Comparison of ENCODE assay signal across 31 cellular contexts in genomic region chr3:34065901-34066300, GRCh38.
"Had no signal": no experiment of that assay in that cellular context is flagged by ENCODE, and none has a peak within 500 bp of the region (broad histone marks: within the 10 kb centered on the region; RNA-seq: fewer than 3 reads in every experiment).

No MANE protein-coding gene starts in this region.

- H3K4me3 ChIP-seq: ascending aorta, cardiac muscle cell, SK-N-MC had no signal

- H3K27me3 ChIP-seq: ascending aorta, cardiac muscle cell had no signal

- H3K4me3 Mint-ChIP-seq: activated CD4-positive, alpha-beta T cell treated with anti-CD3 and anti-CD28 coated beads for 36 hours; activated CD4-positive, alpha-beta T cell treated with anti-CD3 and anti-CD28 coated beads, Interleukin-2, amount 10 ng/mL, durations not matched to agents 7 days and 5 days; activated CD8-positive, alpha-beta T cell treated with anti-CD3 and anti-CD28 coated beads, Interleukin-2, amount 10 ng/mL, durations not matched to agents 7 days and 5 days; activated naive CD4-positive, alpha-beta T cell treated with anti-CD3 and anti-CD28 coated beads, Interleukin-2, amount 50 U/mL, for 24 hours; activated naive CD8-positive, alpha-beta T cell treated with anti-CD3 and anti-CD28 coated beads, Interleukin-2, amount 10 ng/mL, durations not matched to agents 7 days and 5 days; activated T-cell treated with anti-CD3 and anti-CD28 coated beads, Interleukin-2, amount 50 U/mL, for 24 hours; central memory CD8-positive, alpha-beta T cell; T-helper 2 cell treated with Interferon-gamma antibody and Interleukin-4, amounts not matched to agents 5 μg/mL and 100 μg/mL, for 36 hours; WTC11 had no signal

- H3K36me3 Mint-ChIP-seq: activated naive CD4-positive, alpha-beta T cell treated with anti-CD3 and anti-CD28 coated beads, Interleukin-2, amount 50 U/mL, for 24 hours; activated naive CD8-positive, alpha-beta T cell treated with anti-CD3 and anti-CD28 coated beads, Interleukin-2, amount 10 ng/mL, durations not matched to agents 7 days and 5 days had no signal

- H3K27ac Mint-ChIP-seq: activated CD4-positive, alpha-beta T cell treated with anti-CD3 and anti-CD28 coated beads for 36 hours; activated CD4-positive, alpha-beta T cell treated with anti-CD3 and anti-CD28 coated beads, Interleukin-2, amount 10 ng/mL, durations not matched to agents 7 days and 5 days; activated CD8-positive, alpha-beta T cell treated with anti-CD3 and anti-CD28 coated beads, Interleukin-2, amount 10 ng/mL, durations not matched to agents 7 days and 5 days; activated naive CD4-positive, alpha-beta T cell treated with anti-CD3 and anti-CD28 coated beads, Interleukin-2, amount 50 U/mL, for 24 hours; activated naive CD8-positive, alpha-beta T cell treated with anti-CD3 and anti-CD28 coated beads, Interleukin-2, amount 10 ng/mL, durations not matched to agents 7 days and 5 days; activated T-cell treated with anti-CD3 and anti-CD28 coated beads, Interleukin-2, amount 50 U/mL, for 24 hours; activated T-helper 2 cell treated with anti-CD3 and anti-CD28 coated beads, Interferon-gamma antibody, Interleukin-2, Interleukin-4, amounts not matched to agents 10 μg/mL and 5 μg/mL and 100 μg/mL, durations not matched to agents 14 hours and 24 hours and 36 hours; T-helper 2 cell treated with Interferon-gamma antibody and Interleukin-4, amounts not matched to agents 5 μg/mL and 100 μg/mL, for 36 hours; WTC11 had no signal

- ATAC-seq: activated CD4-positive, alpha-beta T cell treated with anti-CD3 and anti-CD28 coated beads for 36 hours; activated CD4-positive, CD25-positive, alpha-beta regulatory T cell treated with anti-CD3 and anti-CD28 coated beads, Interleukin-2, amount 50 U/mL, for 24 hours; activated CD8-positive, alpha-beta T cell treated with anti-CD3 and anti-CD28 coated beads, Interleukin-2, amount 10 ng/mL, durations not matched to agents 7 days and 5 days; WTC11 had no signal

- H3K9me3 Mint-ChIP-seq: activated CD4-positive, alpha-beta T cell treated with anti-CD3 and anti-CD28 coated beads, Interleukin-2, amount 10 ng/mL, durations not matched to agents 7 days and 5 days; activated naive CD4-positive, alpha-beta T cell treated with anti-CD3 and anti-CD28 coated beads, Interleukin-2, amount 50 U/mL, for 24 hours; activated T-helper 2 cell treated with anti-CD3 and anti-CD28 coated beads, Interferon-gamma antibody, Interleukin-2, Interleukin-4, amounts not matched to agents 10 μg/mL and 5 μg/mL and 100 μg/mL, durations not matched to agents 14 hours and 24 hours and 36 hours; central memory CD8-positive, alpha-beta T cell; T-helper 2 cell treated with Interferon-gamma antibody and Interleukin-4, amounts not matched to agents 5 μg/mL and 100 μg/mL, for 36 hours had no signal

- H3K4me1 ChIP-seq: ascending aorta had no signal

- H3K36me3 ChIP-seq: ascending aorta, cardiac muscle cell had no signal

- H3K4me1 Mint-ChIP-seq: activated CD4-positive, alpha-beta T cell treated with anti-CD3 and anti-CD28 coated beads for 36 hours; activated CD4-positive, alpha-beta T cell treated with anti-CD3 and anti-CD28 coated beads, Interleukin-2, amount 10 ng/mL, durations not matched to agents 7 days and 5 days; activated naive CD4-positive, alpha-beta T cell treated with anti-CD3 and anti-CD28 coated beads, Interleukin-2, amount 50 U/mL, for 24 hours; activated naive CD8-positive, alpha-beta T cell treated with anti-CD3 and anti-CD28 coated beads, Interleukin-2, amount 10 ng/mL, durations not matched to agents 7 days and 5 days; central memory CD8-positive, alpha-beta T cell had no signal

- H3K27ac ChIP-seq: ascending aorta, cardiac muscle cell, KMS-11, SK-N-MC had no signal

- H3K9me3 ChIP-seq: ascending aorta had no signal

- H3K27me3 Mint-ChIP-seq: activated CD4-positive, alpha-beta T cell treated with anti-CD3 and anti-CD28 coated beads for 36 hours; activated T-cell treated with anti-CD3 and anti-CD28 coated beads, Interleukin-2, amount 50 U/mL, for 24 hours; central memory CD8-positive, alpha-beta T cell had no signal

- DNase-seq: activated CD4-positive, alpha-beta T cell treated with anti-CD3 and anti-CD28 coated beads for 36 hours; activated CD4-positive, alpha-beta T cell treated with anti-CD3 and anti-CD28 coated beads, Interleukin-2, amount 10 ng/mL, durations not matched to agents 7 days and 5 days; activated CD4-positive, alpha-beta T cell treated with anti-CD3 and anti-CD28 coated beads, Interleukin-2, amount 50 U/mL, for 48 hours; activated CD8-positive, alpha-beta T cell treated with anti-CD3 and anti-CD28 coated beads, Interleukin-2, amount 10 ng/mL, durations not matched to agents 7 days and 5 days; activated gamma-delta T cell; activated naive CD4-positive, alpha-beta T cell treated with Interleukin-2 at 50 U/mL for 16 hours; activated naive CD8-positive, alpha-beta T cell treated with anti-CD3 and anti-CD28 coated beads, Interleukin-2, amount 10 ng/mL, durations not matched to agents 7 days and 5 days; activated T-cell treated with anti-CD3 and anti-CD28 coated beads, Interleukin-2, amount 50 U/mL, for 24 hours; amygdala; NCI-H1048; NCI-H1105 treated with DMSO at 0.1 percent for 48 hours; NCI-H1436; NCI-H1694; NCI-H1930; NCI-H2081 treated with DMSO at 0.1 percent for 48 hours; NCI-H226; NCI-H446 treated with DMSO at 0.1 percent for 48 hours; NCI-H524; NCI-H69; NK-92 treated with Interleukin-12 subunit alpha and Interleukin-12 subunit beta, amount 100 ng/mL, for 24 hours; Right ventricle myocardium superior had no signal
